ENCODE assay signal across 25 cellular contexts in genomic region chr1:17163371-17163770, GRCh38. TPM values are rescaled to one million over a fixed set of nuclear protein-coding genes. Genes with fewer than 3 reads are reported as not detected.
"Had no signal": no experiment of that assay in that cellular context is flagged by ENCODE, and none has a peak within 500 bp of the region (broad histone marks: within the 10 kb centered on the region; RNA-seq: fewer than 3 reads in every experiment).

No MANE protein-coding gene starts in this region.

- H3K4me3 ChIP-seq: ascending aorta had no signal

- H3K9me3 Mint-ChIP-seq: activated CD4-positive, alpha-beta memory T cell treated with anti-CD3 and anti-CD28 coated beads, Interleukin-2, amount 10 ng/mL, durations not matched to agents 7 days and 5 days; activated naive CD4-positive, alpha-beta T cell treated with anti-CD3 and anti-CD28 coated beads, Interleukin-2, amount 50 U/mL, for 72 hours; activated naive CD8-positive, alpha-beta T cell treated with anti-CD3 and anti-CD28 coated beads, Interleukin-2, amount 50 U/mL, for 24 hours; central memory CD8-positive, alpha-beta T cell had no signal

- H3K9me3 ChIP-seq: ascending aorta had no signal

- DNase-seq: activated CD4-positive, alpha-beta memory T cell treated with anti-CD3 and anti-CD28 coated beads, Interleukin-2, amount 10 ng/mL, durations not matched to agents 7 days and 5 days; activated CD4-positive, alpha-beta T cell treated with anti-CD3 and anti-CD28 coated beads for 36 hours; activated CD4-positive, alpha-beta T cell treated with anti-CD3 and anti-CD28 coated beads, Interleukin-2, amount 50 U/mL, for 1 hour; activated effector memory CD4-positive, alpha-beta T cell treated with Interleukin-2 at 50 U/mL for 16 hours; activated naive CD4-positive, alpha-beta T cell; activated naive CD8-positive, alpha-beta T cell treated with anti-CD3 and anti-CD28 coated beads, Interleukin-2, amount 50 U/mL, for 24 hours; activated T-cell treated with anti-CD3 and anti-CD28 coated beads for 4 hours; amniotic stem cell; Karpas-422; MM.1S; NCI-H1105; NCI-H1436; NCI-H1694 treated with DMSO at 0.1 percent for 48 hours; NCI-H2029 treated with DMSO at 0.1 percent for 48 hours; NCI-H69; NK-92 treated with Interleukin-12 subunit alpha and Interleukin-12 subunit beta, amount 100 ng/mL, for 24 hours; OCI-M1; SIG-M5 had no signal

- H3K27ac ChIP-seq: ascending aorta, VCaP had no signal

- H3K36me3 Mint-ChIP-seq: activated naive CD4-positive, alpha-beta T cell treated with anti-CD3 and anti-CD28 coated beads, Interleukin-2, amount 50 U/mL, for 72 hours; brain had no signal

- H3K36me3 ChIP-seq: ascending aorta had no signal

- H3K4me3 Mint-ChIP-seq: activated CD4-positive, alpha-beta memory T cell treated with anti-CD3 and anti-CD28 coated beads, Interleukin-2, amount 10 ng/mL, durations not matched to agents 7 days and 5 days; activated CD4-positive, alpha-beta T cell treated with anti-CD3 and anti-CD28 coated beads for 36 hours; activated naive CD8-positive, alpha-beta T cell treated with anti-CD3 and anti-CD28 coated beads, Interleukin-2, amount 50 U/mL, for 24 hours; brain; central memory CD8-positive, alpha-beta T cell had no signal

- ATAC-seq: activated CD4-positive, alpha-beta T cell treated with anti-CD3 and anti-CD28 coated beads for 36 hours; activated naive CD4-positive, alpha-beta T cell treated with anti-CD3 and anti-CD28 coated beads, Interleukin-2, amount 50 U/mL, for 72 hours; activated naive CD8-positive, alpha-beta T cell treated with anti-CD3 and anti-CD28 coated beads, Interleukin-2, amount 50 U/mL, for 24 hours had no signal

- H3K4me1 Mint-ChIP-seq: activated CD4-positive, alpha-beta T cell treated with anti-CD3 and anti-CD28 coated beads for 36 hours; activated naive CD8-positive, alpha-beta T cell treated with anti-CD3 and anti-CD28 coated beads, Interleukin-2, amount 50 U/mL, for 24 hours; brain; central memory CD8-positive, alpha-beta T cell had no signal

- H3K27ac Mint-ChIP-seq: activated CD4-positive, alpha-beta memory T cell treated with anti-CD3 and anti-CD28 coated beads, Interleukin-2, amount 10 ng/mL, durations not matched to agents 7 days and 5 days; activated CD4-positive, alpha-beta T cell treated with anti-CD3 and anti-CD28 coated beads for 36 hours; activated naive CD4-positive, alpha-beta T cell treated with anti-CD3 and anti-CD28 coated beads, Interleukin-2, amount 50 U/mL, for 72 hours; activated naive CD8-positive, alpha-beta T cell treated with anti-CD3 and anti-CD28 coated beads, Interleukin-2, amount 50 U/mL, for 24 hours had no signal

- H3K27me3 Mint-ChIP-seq: activated CD4-positive, alpha-beta memory T cell treated with anti-CD3 and anti-CD28 coated beads, Interleukin-2, amount 10 ng/mL, durations not matched to agents 7 days and 5 days had no signal

- H3K4me1 ChIP-seq: ascending aorta had no signal

- H3K27me3 ChIP-seq: ascending aorta had no signal

RNA-seq across cellular contexts. Expression of gene PADI1, which starts 41.6 kb away (rescaled TPM):
- total RNA-seq: activated CD4-positive, alpha-beta memory T cell treated with anti-CD3 and anti-CD28 coated beads, Interleukin-2, amount 10 ng/mL, durations not matched to agents 7 days and 5 days; activated CD4-positive, alpha-beta T cell treated with anti-CD3 and anti-CD28 coated beads for 36 hours; activated CD8-positive, alpha-beta memory T cell treated with anti-CD3 and anti-CD28 coated beads for 36 hours; activated naive CD4-positive, alpha-beta T cell treated with anti-CD3 and anti-CD28 coated beads, Interleukin-2, amount 50 U/mL, for 72 hours; ascending aorta; T-helper 2 cell treated with Interferon-gamma antibody and Interleukin-4, amounts not matched to agents 100 ng/mL and 5 ng/mL, for 36 hours had no signal

RNA-seq across cellular contexts. Expression of gene PADI2, which starts 44.1 kb away (rescaled TPM):
- total RNA-seq: activated CD4-positive, alpha-beta memory T cell treated with anti-CD3 and anti-CD28 coated beads, Interleukin-2, amount 10 ng/mL, durations not matched to agents 7 days and 5 days; activated CD8-positive, alpha-beta memory T cell treated with anti-CD3 and anti-CD28 coated beads for 36 hours had no signal
